11 cellular contexts compared by ENCODE assay signal in the genomic region with DNA sequence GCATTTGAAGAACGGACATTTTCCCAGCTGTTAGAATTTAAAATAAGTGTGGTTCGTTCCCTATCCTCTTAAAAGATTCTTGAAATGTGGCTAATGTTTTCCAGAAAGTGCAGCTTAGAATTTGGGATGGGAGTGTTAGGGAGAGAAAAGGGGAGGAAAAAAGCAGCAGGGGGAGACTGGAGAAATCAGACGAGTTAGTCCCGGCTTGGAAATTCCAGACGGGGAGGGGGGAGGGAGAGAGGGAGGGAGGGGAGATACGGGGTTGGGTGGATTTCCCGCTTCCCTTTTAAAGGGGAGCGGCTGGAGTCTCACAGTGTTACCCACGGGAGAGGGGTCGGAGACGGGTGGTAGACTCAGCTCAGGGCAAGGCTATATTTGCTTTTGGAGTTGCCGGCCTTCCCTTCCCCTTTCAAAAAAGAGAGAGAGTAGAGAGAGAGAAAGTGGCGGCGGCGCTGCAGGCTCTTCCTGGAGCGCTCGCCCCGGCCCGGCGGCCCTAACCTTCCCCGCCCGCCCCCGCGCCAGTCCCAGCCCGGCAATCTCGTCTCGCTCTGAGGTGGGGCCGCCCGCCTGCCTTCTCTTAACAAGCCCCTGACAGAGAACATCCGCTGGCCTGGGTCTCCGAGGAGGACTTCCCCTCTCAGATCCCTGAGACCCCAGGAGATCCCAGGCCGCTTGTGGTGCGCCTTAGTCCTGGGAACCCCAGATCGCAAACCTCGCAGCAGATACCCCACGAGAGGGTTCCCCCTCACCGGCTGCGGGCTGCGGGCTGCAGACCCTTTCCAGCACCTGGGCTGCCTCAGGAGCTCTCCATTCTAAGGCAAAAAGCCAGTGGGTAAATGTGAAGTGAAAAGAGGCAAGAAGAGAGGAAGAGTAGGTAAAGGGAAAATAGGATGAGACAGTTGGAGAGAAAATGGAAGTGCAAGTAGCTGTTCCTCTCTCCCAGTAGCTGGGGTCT. TPM values are rescaled to one million over a fixed set of nuclear protein-coding genes. Genes with fewer than 3 reads are reported as not detected.
A peak's percentile ranks its signal among the peaks of the same experiment; 100 is the strongest.
DNase-seq lines count a peak whose midpoint lies in the region; ATAC-seq and TF ChIP-seq lines count a peak whose summit lies in the region.
"Had no signal": no experiment of that assay in that cellular context is flagged by ENCODE, and none has a peak within 500 bp of the region (broad histone marks: within the 10 kb centered on the region; RNA-seq: fewer than 3 reads in every experiment).

No MANE protein-coding gene starts in this region.

- H3K18ac ChIP-seq in neuronal stem cell (ENCODE audit: low read length), result peak overlapping the region; percentile 82

- no peak overlapping the region for H2BK12ac ChIP-seq in neuronal stem cell (ENCODE audit: low read length)

- H3K23ac ChIP-seq in neuronal stem cell (ENCODE audit: low read depth, low read length, poor library complexity), result no peak overlapping the region

- peak overlapping the region; percentile 68 for H3K4me2 ChIP-seq in neuronal stem cell (ENCODE audit: insufficient read depth, low read length, poor library complexity, severe bottlenecking)

- no peak for TF ChIP-seq CTCF in epithelial cell of esophagus (IDR thresholded peaks at IDR 0.05; ENCODE audit: insufficient read depth, low read depth, low read length, missing control alignments)

- no peak overlapping the region for H3K4ac ChIP-seq in neuronal stem cell (ENCODE audit: low read length)

- H2AFZ ChIP-seq in neuronal stem cell (ENCODE audit: low read length), result no peak overlapping the region

- H3K14ac ChIP-seq in neuronal stem cell (ENCODE audit: low read length), result no peak overlapping the region

- ATAC-seq in GM19452 (IDR thresholded peaks at IDR 0.05; ENCODE audit: unreplicated experiment) (no peak), GM21367 (IDR thresholded peaks at IDR 0.05; ENCODE audit: unreplicated experiment) (no peak)
- ATAC-seq: gastroesophageal sphincter had no signal

- no peak overlapping the region for H4K8ac ChIP-seq in neuronal stem cell (ENCODE audit: low read depth, low read length)

- H4K91ac ChIP-seq in neuronal stem cell (ENCODE audit: low read depth, low read length, poor library complexity), result no peak overlapping the region

- H2BK120ac ChIP-seq in neuronal stem cell (ENCODE audit: low read depth, low read length), result no peak overlapping the region

- H3K4me3 ChIP-seq in epithelial cell of esophagus (ENCODE audit: low read length) (peak overlapping the region; percentile 26), neuronal stem cell (ENCODE audit: low read length in 2 of 2) (peak overlapping the region; percentile 75 to 98)
- H3K4me3 ChIP-seq: gastroesophageal sphincter had no signal

- H2BK15ac ChIP-seq in neuronal stem cell (ENCODE audit: low read length), result no peak overlapping the region

- H3K4me1 ChIP-seq in ES-I3 (ENCODE audit: insufficient read depth, low read length), result peaks cover 35% of the 10 kb centered on the region
- peaks cover 14 to 17% of the 10 kb centered on the region in 2 donors for H3K4me1 ChIP-seq in neuronal stem cell (ENCODE audit: control insufficient read depth in 2 of 2, insufficient read depth in 1 of 2, low read depth in 1 of 2, low read length in 2 of 2)
- H3K4me1 ChIP-seq: gastroesophageal sphincter had no signal

- H3K36me3 ChIP-seq in ES-I3 (ENCODE audit: insufficient read depth, low read length) (peaks cover 33% of the 10 kb centered on the region), neuronal stem cell (replicated peaks in 1 of 2; ENCODE audit: control insufficient read depth in 2 of 2, insufficient read depth in 2 of 2, low read length in 2 of 2) (peaks cover 14 to 75% of the 10 kb centered on the region in 2 donors)
- H3K36me3 ChIP-seq: gastroesophageal sphincter had no signal

- H3K9ac ChIP-seq in ES-I3 (ENCODE audit: low read depth, low read length) (peak overlapping the region; percentile 59; the same call in 1 of the 2 replicates), neuronal stem cell (ENCODE audit: low read depth, low read length, poor library complexity) (peak overlapping the region; percentile 53)

- no peak overlapping the region for H2AK5ac ChIP-seq in neuronal stem cell (ENCODE audit: low read depth, low read length)

- no peaks in the 10 kb centered on the region for H3K79me1 ChIP-seq in neuronal stem cell (ENCODE audit: low read depth, low read length)

- DNase-seq in MV-4-11 (lab: John Stamatoyannopoulos, UW), result peak; percentile 22
- no peak for DNase-seq in epithelial cell of esophagus (ENCODE audit: low read depth)
- no peak for DNase-seq in neuronal stem cell (ENCODE audit: low spot score)
- no peak for DNase-seq in C1 segment of cervical spinal cord (lab: John Stamatoyannopoulos, UW)
- no peak for DNase-seq in NCI-H1105 (lab: John Stamatoyannopoulos, UW)
- DNase-seq: activated CD4-positive, CD25-positive, alpha-beta regulatory T cell treated with anti-CD3 and anti-CD28 coated beads, Interleukin-2, amount 50 U/mL, for 72 hours; amygdala had no signal

- H3K27me3 ChIP-seq in neuronal stem cell (ENCODE audit: control insufficient read depth in 3 of 3, insufficient read depth in 3 of 3, low read depth in 1 of 3, low read length in 3 of 3), result no peaks in the 10 kb centered on the region

- H3K9me3 ChIP-seq in ES-I3 (ENCODE audit: control insufficient read depth, insufficient read depth, low read length) (no peaks in the 10 kb centered on the region), neuronal stem cell (replicated peaks in 1 of 2; ENCODE audit: control insufficient read depth in 2 of 2, insufficient read depth in 1 of 2, low read depth in 1 of 2, low read length in 2 of 2) (no peaks in the 10 kb centered on the region)
- H3K9me3 ChIP-seq: gastroesophageal sphincter had no signal

- peak overlapping the region; percentile 40 for H3K27ac ChIP-seq in neuronal stem cell (replicated peaks; ENCODE audit: low read length)
- H3K27ac ChIP-seq: gastroesophageal sphincter had no signal

- no peak overlapping the region for H2BK5ac ChIP-seq in neuronal stem cell (ENCODE audit: low read length)

- WGBS in neuronal stem cell (ENCODE audit: extremely low coverage in 2 of 2, insufficient read length in 2 of 2, insufficient replicate concordance in 1 of 2), 2 donors, result no CpG with 5 or more reads among the region's 39 CpGs

RNA-seq across cellular contexts. Expression of gene IGF2BP1, which starts 6.6 kb away (rescaled TPM):
- polyA plus RNA-seq in neuronal stem cell (2013, experiment 1 of 2), result 77.2 TPM
- 84.4 TPM for polyA plus RNA-seq in neuronal stem cell (2013, experiment 2 of 2)

RNA-seq across cellular contexts. Expression of gene GIP, which starts 35.4 kb away (rescaled TPM):
- polyA plus RNA-seq in neuronal stem cell (2013, experiment 1 of 2), result 0.08 TPM
- 0.11 TPM for polyA plus RNA-seq in neuronal stem cell (2013, experiment 2 of 2)

RNA-seq across cellular contexts. Expression of gene SNF8, which starts 59.2 kb away (rescaled TPM):
- polyA plus RNA-seq in neuronal stem cell (2013, experiment 1 of 2), result 74.0 TPM
- 71.0 TPM for polyA plus RNA-seq in neuronal stem cell (2013, experiment 2 of 2)
